ENCODE assay signal across 8 cellular contexts in genomic region chr15:85785887-85786777, GRCh38. TPM values are rescaled to one million over a fixed set of nuclear protein-coding genes. Genes with fewer than 3 reads are reported as not detected.
A peak's percentile ranks its signal among the peaks of the same experiment; 100 is the strongest.
DNase-seq lines count a peak whose midpoint lies in the region; ATAC-seq and TF ChIP-seq lines count a peak whose summit lies in the region.

No MANE protein-coding gene starts in this region.

- H3K9me2 ChIP-seq in PC-9 (ENCODE audit: insufficient read depth) = no peaks in the 10 kb centered on the region

- H3K9me3 ChIP-seq in PC-9 (ENCODE audit: insufficient read depth, low read depth) = no peaks in the 10 kb centered on the region

- no peaks in the 10 kb centered on the region for H3K27me3 ChIP-seq in PC-9 (ENCODE audit: insufficient read depth, low read depth)

- H3K27me3 Mint-ChIP-seq in naive thymus-derived CD8-positive, alpha-beta T cell = no peaks in the 10 kb centered on the region

- CTCF ChIA-PET in PC-9 (lab: Charles Lee) = interaction anchor here (0.6 kb wide), 1 partner anchor 385 kb away, joined by 3 read pairs; no protein-coding TSS in a partner anchor

- no peaks in the 10 kb centered on the region for H3K9me3 Mint-ChIP-seq in naive thymus-derived CD8-positive, alpha-beta T cell

- H4K20me1 ChIP-seq in PC-9 (ENCODE audit: insufficient read depth) = no peaks in the 10 kb centered on the region

- H3K79me2 ChIP-seq in PC-9 (ENCODE audit: low read depth) = peaks cover 44% of the 10 kb centered on the region

- no peaks in the 10 kb centered on the region for H3K36me3 ChIP-seq in PC-9 (ENCODE audit: low read depth)

- peak overlapping the region; percentile 72 for H3K4me2 ChIP-seq in PC-9

- DNase-seq in AG10803 (ENCODE audit: low read depth) (peak; percentile 33), PC-9 (peak; percentile 70), dermis blood vessel endothelial cell (peak; percentile 56), mesenteric fat pad (ENCODE audit: low spot score) (no peak)
- no peak for DNase-seq in naive thymus-derived CD8-positive, alpha-beta T cell

- no TSS peak for BruUV-seq in PC-9 (replicated peaks; lab: Mats Ljungman, UMichigan)

- ATAC-seq in HG02678 (IDR thresholded peaks at IDR 0.05; ENCODE audit: unreplicated experiment) (peak; percentile 18), HG03159 (IDR thresholded peaks at IDR 0.05; ENCODE audit: unreplicated experiment) (no peak), GM21825 (IDR thresholded peaks at IDR 0.05; ENCODE audit: unreplicated experiment) (no peak)
- ATAC-seq in naive thymus-derived CD8-positive, alpha-beta T cell = peak in 1 of 2 donors; percentile 40

- H3K27ac ChIP-seq in PC-9 = peak overlapping the region; percentile 75

- H3F3A ChIP-seq in PC-9 (ENCODE audit: insufficient read depth, low read depth) = peaks cover 29% of the 10 kb centered on the region

- H3K4me1 Mint-ChIP-seq in naive thymus-derived CD8-positive, alpha-beta T cell = peaks cover 20 to 62% (median 44%) of the 10 kb centered on the region in 4 donors

- H3K4me3 ChIP-seq in AG10803 (ENCODE audit: low read length) (no peak overlapping the region), PC-9 (peak overlapping the region; percentile 17; the same call in 1 of the 2 replicates)

- peak overlapping the region; percentile 24 to 81 (median 74) for H3K4me3 Mint-ChIP-seq in naive thymus-derived CD8-positive, alpha-beta T cell

- no peaks in the 10 kb centered on the region for H3K36me3 Mint-ChIP-seq in naive thymus-derived CD8-positive, alpha-beta T cell

- peak overlapping the region; percentile 57 to 91 (median 77) for H3K27ac Mint-ChIP-seq in naive thymus-derived CD8-positive, alpha-beta T cell

- no peak for TF ChIP-seq CTCF in AG10803 (conservative IDR thresholded peaks at IDR 0.05; ENCODE audit: low read length)
- no peak for TF ChIP-seq CTCF in PC-9 (conservative IDR thresholded peaks at IDR 0.05)

- POLR2A ChIA-PET in PC-9 (lab: Charles Lee; ENCODE audit: unreplicated experiment) = interaction anchor here (0.6 kb wide), 3 partner anchors 29 to 381 kb away, joined by 3 to 24 read pairs (median 4); no protein-coding TSS in a partner anchor
- POLR2A ChIA-PET in naive thymus-derived CD8-positive, alpha-beta T cell (lab: Charles Lee) = interaction anchor here (1.0 to 1.2 kb wide), 2 partner anchors 8 to 33 kb away, joined by 3 read pairs; partner anchors contain the start of gene KLHL25

- intact Hi-C loops in PC-9 (cut with micrococcal nuclease; ENCODE audit: unreplicated experiment) = no loop called here

- H2AFZ ChIP-seq in PC-9 = 0 out of 2 replicates have a peak overlapping the region, but pooled peaks have one; percentile 11

- H3K4me1 ChIP-seq in PC-9 (replicated peaks; ENCODE audit: insufficient read depth) = peaks cover 54% of the 10 kb centered on the region

RNA-seq across cellular contexts. Expression of gene KLHL25, which starts 8.6 kb away (rescaled TPM):
- total RNA-seq in PC-9 (2021) = 5.3 and 5.6 TPM in 2 replicates
- 5.4 and 7.9 TPM in 2 replicates for total RNA-seq in dermis blood vessel endothelial cell
- total RNA-seq in naive thymus-derived CD8-positive, alpha-beta T cell = 1 to 10 TPM; 7.5 TPM
- polyA plus RNA-seq in naive thymus-derived CD8-positive, alpha-beta T cell = 1 to 10 TPM; 1.0 to 1.8 (median 1.4) TPM
- total RNA-seq in mesenteric fat pad = 30.0 TPM

Comparison
In these comparisons a context has a peak if more than half of its experiments do, and no peak if none do; other contexts are left out.
1. DNase-seq: peak in AG10803 (single experiment), PC-9 (2 of 2) and dermis blood vessel endothelial cell (single experiment); none in naive thymus-derived CD8-positive, alpha-beta T cell (0 of 10) and mesenteric fat pad (single experiment).